ENCODE assay signal across 8 cellular contexts in the genomic region with DNA sequence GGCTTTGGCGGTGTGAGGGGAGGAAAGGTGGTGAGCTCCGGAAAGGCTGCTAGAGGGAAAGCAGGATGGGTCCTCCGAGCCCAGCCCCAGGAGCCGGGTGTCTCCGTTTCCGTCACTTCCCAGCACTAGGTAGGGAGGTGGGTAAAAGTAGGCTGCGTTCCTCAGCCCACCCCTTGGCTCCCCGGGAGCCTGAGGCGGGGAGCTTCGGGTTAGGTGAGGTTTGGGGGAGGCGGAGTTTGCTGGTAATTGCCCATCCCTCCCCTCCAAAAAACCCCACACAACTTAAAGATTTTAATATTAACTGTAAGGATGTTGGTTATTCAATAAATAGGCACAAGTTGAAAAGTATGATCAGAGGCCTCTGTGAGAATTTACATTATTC. TPM values are rescaled to one million over a fixed set of nuclear protein-coding genes. Genes with fewer than 3 reads are reported as not detected.
A peak's percentile ranks its signal among the peaks of the same experiment; 100 is the strongest.
DNase-seq lines count a peak whose midpoint lies in the region; ATAC-seq and TF ChIP-seq lines count a peak whose summit lies in the region.

No MANE protein-coding gene starts in this region.

- RAD21 ChIA-PET in HCT116 (lab: Charles Lee; ENCODE audit: low non-redundant PET in 1 of 2, low total read pairs in 2 of 2, uncharacterized antibody in 2 of 2, unreplicated experiment in 2 of 2) = no interaction called here

- H3K27ac ChIP-seq in HCT116 (ENCODE audit: low read depth, low read length) (peak overlapping the region; percentile 51), PC-3 (ENCODE audit: low read length) (peak overlapping the region; percentile 53), fibroblast of lung (ENCODE audit: insufficient read depth, low read length) (peak overlapping the region; percentile 83), skeletal muscle tissue (ENCODE audit: low read depth, low read length) (peak overlapping the region; percentile 98)

- no peaks in the 10 kb centered on the region for H3K27me3 ChIP-seq in HCT116 (ENCODE audit: insufficient read depth, low read length)
- no peaks in the 10 kb centered on the region for H3K27me3 ChIP-seq in PC-3 (ENCODE audit: low read length)
- H3K27me3 ChIP-seq in fibroblast of lung (ENCODE audit: control insufficient read depth, insufficient read depth, low read length) = no peaks in the 10 kb centered on the region
- H3K27me3 ChIP-seq in skeletal muscle tissue (ENCODE audit: control insufficient read depth in 3 of 3, insufficient read depth in 3 of 3, low read length in 3 of 3) = no peaks in the 10 kb centered on the region

- no peaks in the 10 kb centered on the region for H3K36me3 ChIP-seq in HCT116 (ENCODE audit: control insufficient read depth in 1 of 2, insufficient read depth in 2 of 2, low read length in 2 of 2)
- no peaks in the 10 kb centered on the region for H3K36me3 ChIP-seq in PC-3 (ENCODE audit: low read depth, low read length)
- peaks cover 2% of the 10 kb centered on the region for H3K36me3 ChIP-seq in fibroblast of lung (ENCODE audit: control insufficient read depth, insufficient read depth, low read length)
- H3K36me3 ChIP-seq in skeletal muscle tissue (ENCODE audit: control insufficient read depth in 3 of 3, insufficient read depth in 3 of 3, low read length in 3 of 3) = peaks cover 0 to 4% (median 4%) of the 10 kb centered on the region in 3 donors

- H3K4me3 ChIP-seq in HCT116 (replicated peaks in 1 of 2; ENCODE audit: low read depth in 1 of 2, low read length in 2 of 2) = peak overlapping the region; percentile 67 to 99
- H3K4me3 ChIP-seq in PC-3 (ENCODE audit: low read length) = peak overlapping the region; percentile 81
- H3K4me3 ChIP-seq in fibroblast of lung (replicated peaks in 1 of 4; ENCODE audit: control extremely low read depth in 1 of 4, insufficient read depth in 1 of 4, low read depth in 3 of 4, low read length in 4 of 4) = peak overlapping the region; percentile 88 to 100 (median 89)
- H3K4me3 ChIP-seq in skeletal muscle tissue (ENCODE audit: low read length in 3 of 3) = peak overlapping the region; percentile 99 to 100 (median 100)

- POLR2A ChIA-PET in HCT116 (lab: Charles Lee) (interaction anchor here (0.8 to 1.3 kb wide), 4 partner anchors 9 to 19 kb away, joined by 3 to 8 read pairs (median 5); no protein-coding TSS in a partner anchor), PC-3 (lab: Charles Lee; ENCODE audit: unreplicated experiment) (interaction anchor here (0.5 to 1.0 kb wide), 4 partner anchors 11 to 65 kb away, joined by 3 to 19 read pairs (median 4); no protein-coding TSS in a partner anchor)

- CTCF ChIA-PET in HCT116 (lab: Charles Lee) = interaction anchor here (1.3 kb wide), 1 partner anchor 83 kb away, joined by 6 read pairs; no protein-coding TSS in a partner anchor
- CTCF ChIA-PET in PC-3 (lab: Charles Lee) = no interaction called here

- BruUV-seq in HCT116 (replicated peaks; lab: Mats Ljungman, UMichigan) (TSS peak; percentile 88), PC-3 (replicated peaks; lab: Mats Ljungman, UMichigan) (TSS peak; percentile 85)

- peaks cover 42% of the 10 kb centered on the region for H3K79me2 ChIP-seq in HCT116 (ENCODE audit: insufficient read depth, low read length)
- peaks cover 41% of the 10 kb centered on the region for H3K79me2 ChIP-seq in PC-3 (ENCODE audit: low read length)
- H3K79me2 ChIP-seq in fibroblast of lung (ENCODE audit: control insufficient read depth, insufficient read depth, low read length) = peaks cover 43% of the 10 kb centered on the region

- H3K9me3 ChIP-seq in HCT116 (ENCODE audit: control insufficient read depth in 1 of 2, insufficient read depth in 1 of 2, low read depth in 1 of 2, low read length in 2 of 2) = no peaks in the 10 kb centered on the region
- no peaks in the 10 kb centered on the region for H3K9me3 ChIP-seq in PC-3 (ENCODE audit: low read length)
- H3K9me3 ChIP-seq in fibroblast of lung (ENCODE audit: control insufficient read depth, insufficient read depth, low read depth, low read length) = no peaks in the 10 kb centered on the region
- no peaks in the 10 kb centered on the region for H3K9me3 ChIP-seq in skeletal muscle tissue (ENCODE audit: control insufficient read depth in 3 of 3, low read length in 3 of 3)

- TF ChIP-seq RAD21 in HCT116 (IDR thresholded peaks at IDR 0.05; ENCODE audit: low read depth) = no peak

- TF ChIP-seq CTCF in HCT116 (IDR thresholded peaks at IDR 0.05 in 2 of 3, conservative IDR thresholded peaks at IDR 0.05 in 1 of 3; ENCODE audit: borderline replicate concordance in 1 of 3, insufficient read depth in 1 of 3, low read depth in 2 of 3, low read length in 2 of 3) = no peak
- TF ChIP-seq CTCF in PC-3 (conservative IDR thresholded peaks at IDR 0.05; ENCODE audit: low read depth, low read length) = no peak
- TF ChIP-seq CTCF in fibroblast of lung (conservative IDR thresholded peaks at IDR 0.05 in 1 of 2, IDR thresholded peaks at IDR 0.05 in 1 of 2; ENCODE audit: low read depth in 1 of 2, low read length in 2 of 2) = no peak

- H3K9me2 ChIP-seq in HCT116 (ENCODE audit: insufficient read depth) = no peaks in the 10 kb centered on the region
- H3K9me2 ChIP-seq in PC-3 (replicated peaks; ENCODE audit: low read length) = no peaks in the 10 kb centered on the region

- H3K4me2 ChIP-seq in HCT116 (ENCODE audit: low read length) (peak overlapping the region; percentile 69), PC-3 (ENCODE audit: low read length) (peak overlapping the region; percentile 89), fibroblast of lung (ENCODE audit: extremely low read depth, insufficient read depth, low read length) (peak overlapping the region; percentile 75)

- no peaks in the 10 kb centered on the region for H4K20me1 ChIP-seq in HCT116 (ENCODE audit: insufficient read depth)
- H4K20me1 ChIP-seq in PC-3 (ENCODE audit: low read length) = no peaks in the 10 kb centered on the region; the same call in 1 of the 2 replicates
- H4K20me1 ChIP-seq in fibroblast of lung (ENCODE audit: control insufficient read depth, extremely low read depth, insufficient read depth, low read length) = no peaks in the 10 kb centered on the region

- DNase-seq in HCT116 (ENCODE audit: low read depth, low spot score) = no peak
- DNase-seq in PC-3 = no peak
- DNase-seq in fibroblast of lung (ENCODE audit: low read depth in 2 of 2) = no peak
- no peak for DNase-seq in NCI-H345 treated with DMSO at 0.1 percent for 48 hours (lab: John Stamatoyannopoulos, UW; ENCODE audit: unreplicated experiment)
- no peak for DNase-seq in stimulated activated CD4-positive, alpha-beta T cell treated with anti-CD3 and anti-CD28 coated beads, Interleukin-2, amount 100 ng/mL, for 48 hours
- no peak for DNase-seq in cerebellar cortex (ENCODE audit: low spot score)

- no peak for TF ChIP-seq POLR2A in HCT116 (IDR thresholded peaks at IDR 0.05; ENCODE audit: borderline replicate concordance, extremely low read depth, insufficient read depth, insufficient read length)

- H3K4me1 ChIP-seq in HCT116 (ENCODE audit: control insufficient read depth in 1 of 2, insufficient read depth in 2 of 2, low read length in 2 of 2) = peaks cover 0 to 12% of the 10 kb centered on the region in 2 experiments; a peak in 3 of 4 replicates
- H3K4me1 ChIP-seq in PC-3 (ENCODE audit: insufficient read depth, low read length) = peaks cover 14% of the 10 kb centered on the region
- no peaks in the 10 kb centered on the region for H3K4me1 ChIP-seq in fibroblast of lung (ENCODE audit: control insufficient read depth, extremely low read depth, insufficient read depth, low read length)
- peaks cover 9 to 14% (median 13%) of the 10 kb centered on the region in 3 donors for H3K4me1 ChIP-seq in skeletal muscle tissue (ENCODE audit: control insufficient read depth in 3 of 3, insufficient read depth in 3 of 3, low read length in 3 of 3)

- H2AFZ ChIP-seq in HCT116 (ENCODE audit: low read depth, low read length, poor library complexity, severe bottlenecking) (no peak overlapping the region), PC-3 (ENCODE audit: low read length) (peak overlapping the region; percentile 84), fibroblast of lung (ENCODE audit: low read length) (peak overlapping the region; percentile 90)

- peak overlapping the region; percentile 77 for H3K9ac ChIP-seq in HCT116 (ENCODE audit: low read length)
- H3K9ac ChIP-seq in PC-3 (ENCODE audit: low read length) = peak overlapping the region; percentile 86
- H3K9ac ChIP-seq in fibroblast of lung (ENCODE audit: insufficient read depth, low read length) = peak overlapping the region; percentile 76
- peak overlapping the region; percentile 80 to 86 (median 85) for H3K9ac ChIP-seq in skeletal muscle tissue (ENCODE audit: low read depth in 1 of 3, low read length in 3 of 3)

- H3F3A ChIP-seq in PC-3 (ENCODE audit: low read length, unreplicated experiment) = no peaks in the 10 kb centered on the region

- ATAC-seq in GM18508 (IDR thresholded peaks at IDR 0.05; ENCODE audit: insufficient read depth, unreplicated experiment) = peak; percentile 10
- peak; percentile 49 for ATAC-seq in HCT116
- ATAC-seq in PC-3 = peak; percentile 16

- intact Hi-C loops in HCT116 (cut with micrococcal nuclease) (no loop called here), PC-3 (cut with micrococcal nuclease) (loop anchor here (1.0 to 10.0 kb wide), 2 partner anchors 8 to 1204 kb away; partner anchors contain the start of gene SP3)

TF ChIP-seq in HCT116, 20 proteins besides CTCF, POLR2A, EP300 and RAD21 (continues in another document):
- no peak for TF ChIP-seq EZH2 (IDR thresholded peaks at IDR 0.05)
- TF ChIP-seq ELF1 (IDR thresholded peaks at IDR 0.05; ENCODE audit: borderline replicate concordance, low read depth) = no peak
- TF ChIP-seq SRF (IDR thresholded peaks at IDR 0.05; ENCODE audit: low read depth) = no peak
- no peak for TF ChIP-seq SP1 (IDR thresholded peaks at IDR 0.05; ENCODE audit: low read depth)
- no peak for TF ChIP-seq CBX3 (IDR thresholded peaks at IDR 0.05; ENCODE audit: low read depth)
- TF ChIP-seq TCF7L2 (IDR thresholded peaks at IDR 0.05; ENCODE audit: borderline replicate concordance, extremely low read depth, insufficient read depth, insufficient read length) = no peak
- no peak for TF ChIP-seq CEBPB (IDR thresholded peaks at IDR 0.05; ENCODE audit: low read depth)

RNA-seq across cellular contexts. Expression of gene ATF2, which starts 0.6 kb away (rescaled TPM):
- 29.6 TPM for total RNA-seq in HCT116 (2021; ENCODE audit: unreplicated experiment)
- polyA plus RNA-seq in HCT116 (2012) = 13.7 and 16.2 TPM in 2 replicates
- total RNA-seq in PC-3 (2014; rRNA removed) = 12.6 and 15.0 TPM in 2 replicates
- total RNA-seq in fibroblast of lung = 44.2 and 52.7 TPM in 2 replicates
- 40.6 and 64.5 TPM in 2 replicates for polyA plus RNA-seq in fibroblast of lung
- 14.8 and 24.9 TPM in 2 replicates for polyA plus RNA-seq in fibroblast of lung (2012)
- 40.6 and 52.8 TPM in 2 replicates for polyA minus RNA-seq in fibroblast of lung (ENCODE audit: low replicate concordance)
- total RNA-seq in skeletal muscle tissue = 35.0 TPM

RNA-seq across cellular contexts. Expression of gene ATP5MC3, which starts 13.0 kb away (rescaled TPM):
- total RNA-seq in HCT116 (2021; ENCODE audit: unreplicated experiment) (361 TPM), PC-3 (2014; rRNA removed) (214 and 254 TPM in 2 replicates), fibroblast of lung (63.9 and 74.0 TPM in 2 replicates), skeletal muscle tissue (169 TPM)
- 276 and 324 TPM in 2 replicates for polyA plus RNA-seq in HCT116 (2012)
- 499 and 505 TPM in 2 replicates for polyA plus RNA-seq in fibroblast of lung
- 304 and 420 TPM in 2 replicates for polyA plus RNA-seq in fibroblast of lung (2012)
- polyA minus RNA-seq in fibroblast of lung (ENCODE audit: low replicate concordance) = 70.6 and 122 TPM in 2 replicates
